Comparison of ENCODE assay signal across 12 cellular contexts in the genomic region with DNA sequence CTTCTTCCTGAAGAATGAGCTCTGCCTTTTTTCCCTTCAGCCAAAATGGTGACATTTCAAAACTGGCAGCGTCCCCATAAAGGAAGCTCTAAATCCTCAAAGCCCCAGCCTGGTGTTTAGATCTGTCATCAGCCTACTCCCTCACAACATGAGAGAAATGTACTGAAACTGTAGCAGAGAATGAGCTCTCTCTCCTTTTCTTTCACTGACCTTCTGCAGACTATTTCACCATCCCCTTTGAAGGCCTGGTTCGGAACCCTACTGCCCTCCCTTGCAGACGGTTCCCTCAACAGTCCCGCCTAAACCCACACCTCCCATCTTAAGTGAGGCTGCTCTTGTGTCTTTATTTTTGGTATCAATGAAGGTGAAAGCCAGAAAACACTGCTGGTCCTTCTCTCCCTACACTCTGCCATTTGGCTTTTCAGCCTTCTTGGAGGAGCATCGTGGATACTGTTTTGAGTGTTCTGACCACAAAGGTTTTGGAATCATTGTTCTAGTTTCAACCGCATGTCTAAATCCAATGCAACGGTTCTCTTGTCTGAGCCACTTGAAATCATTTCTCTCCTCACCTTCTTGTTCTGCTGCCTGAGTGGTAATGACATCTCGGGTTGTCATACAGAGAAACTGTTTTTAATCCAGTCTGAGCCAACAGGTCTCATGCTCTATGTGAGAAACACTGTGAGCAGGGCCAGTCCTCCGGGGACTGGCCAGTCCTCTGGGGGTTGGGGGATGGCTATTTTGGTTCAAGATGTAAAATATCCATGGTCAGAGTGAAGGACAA. TPM values are rescaled to one million over a fixed set of nuclear protein-coding genes. Genes with fewer than 3 reads are reported as not detected.
A peak's percentile ranks its signal among the peaks of the same experiment; 100 is the strongest.
DNase-seq lines count a peak whose midpoint lies in the region; ATAC-seq, FAIRE-seq and TF ChIP-seq lines count a peak whose summit lies in the region.
"Had no signal": no experiment of that assay in that cellular context is flagged by ENCODE, and none has a peak within 500 bp of the region (broad histone marks: within the 10 kb centered on the region; RNA-seq: fewer than 3 reads in every experiment).

No MANE protein-coding gene starts in this region.

- no peaks in the 10 kb centered on the region for H3K4me1 ChIP-seq in psoas muscle

- H3K4me1 Mint-ChIP-seq in WTC11 = peaks cover 3% of the 10 kb centered on the region

- no peaks in the 10 kb centered on the region for H3K9me3 ChIP-seq in psoas muscle

- intact Hi-C loops in posterior vena cava (cut with DNase I) (no loop called here), psoas muscle (cut with DNase I) (no loop called here)

- no peak overlapping the region for H3K4me3 ChIP-seq in psoas muscle

- no peak for TF ChIP-seq CTCF in WTC11 (IDR thresholded peaks at IDR 0.05)
- no peak for TF ChIP-seq CTCF in psoas muscle (IDR thresholded peaks at IDR 0.05)

- 63 to 75% (median 63%) methylated on average over 9 of the region's 9 CpGs for WGBS in psoas muscle, 3 donors

- H3K27ac ChIP-seq in psoas muscle = no peak overlapping the region
- H3K27ac ChIP-seq: epithelial cell of prostate had no signal

- peak; percentile 63 for ATAC-seq in GM21360 (IDR thresholded peaks at IDR 0.05; ENCODE audit: unreplicated experiment)
- ATAC-seq in HG03280 (IDR thresholded peaks at IDR 0.05; ENCODE audit: unreplicated experiment) = peak; percentile 48
- no peak for ATAC-seq in WTC11
- no peak for ATAC-seq in psoas muscle

- TF ChIP-seq POLR2A in GM12892 (IDR thresholded peaks at IDR 0.05; ENCODE audit: low read depth, low read length) = no peak

- H3K36me3 ChIP-seq in psoas muscle (ENCODE audit: insufficient read depth in 1 of 2, low read depth in 1 of 2) = no peaks in the 10 kb centered on the region

- DNase-seq in GM12892 (ENCODE audit: insufficient read length) (no peak), cerebellar cortex (ENCODE audit: low spot score) (peak; percentile 0), posterior vena cava (ENCODE audit: low spot score) (no peak), WTC11 (ENCODE audit: low spot score) (no peak), glomerular visceral epithelial cell (ENCODE audit: extremely low spot score) (no peak), psoas muscle (no peak)
- DNase-seq: NCI-H1694 had no signal

- no peaks in the 10 kb centered on the region for H3K27me3 ChIP-seq in psoas muscle (ENCODE audit: insufficient read depth in 3 of 3, low read length in 2 of 3)

- no peaks in the 10 kb centered on the region; the same call in 1 of the 2 replicates for H3K27me3 Mint-ChIP-seq in WTC11 (ENCODE audit: low read depth)

- CTCF ChIA-PET in WTC11 (lab: Charles Lee) = interaction anchor here (0.6 to 1.0 kb wide), 4 partner anchors 71 to 145 kb away, joined by 3 read pairs; no protein-coding TSS in a partner anchor

- FAIRE-seq in GM12892 (lab: Jason Lieb, UNC) = peak; percentile 95
- FAIRE-seq: G401.6 had no signal

- H3K4me3 Mint-ChIP-seq in WTC11 = no peak overlapping the region
- H3K4me3 Mint-ChIP-seq: nephron had no signal

- no peak overlapping the region for H3K27ac Mint-ChIP-seq in WTC11
- H3K27ac Mint-ChIP-seq: nephron had no signal

- POLR2A ChIA-PET in WTC11 (lab: Charles Lee) = interaction anchor here (0.6 kb wide), 1 partner anchor 199 kb away, joined by 3 read pairs; no protein-coding TSS in a partner anchor

- H3K9me3 Mint-ChIP-seq in WTC11 = no peaks in the 10 kb centered on the region
- H3K9me3 Mint-ChIP-seq: nephron had no signal

- no peaks in the 10 kb centered on the region for H3K36me3 Mint-ChIP-seq in WTC11

TF ChIP-seq in WTC11, 78 proteins besides CTCF, POLR2A, EP300 and RAD21:
- TF ChIP-seq, protein P1, sequence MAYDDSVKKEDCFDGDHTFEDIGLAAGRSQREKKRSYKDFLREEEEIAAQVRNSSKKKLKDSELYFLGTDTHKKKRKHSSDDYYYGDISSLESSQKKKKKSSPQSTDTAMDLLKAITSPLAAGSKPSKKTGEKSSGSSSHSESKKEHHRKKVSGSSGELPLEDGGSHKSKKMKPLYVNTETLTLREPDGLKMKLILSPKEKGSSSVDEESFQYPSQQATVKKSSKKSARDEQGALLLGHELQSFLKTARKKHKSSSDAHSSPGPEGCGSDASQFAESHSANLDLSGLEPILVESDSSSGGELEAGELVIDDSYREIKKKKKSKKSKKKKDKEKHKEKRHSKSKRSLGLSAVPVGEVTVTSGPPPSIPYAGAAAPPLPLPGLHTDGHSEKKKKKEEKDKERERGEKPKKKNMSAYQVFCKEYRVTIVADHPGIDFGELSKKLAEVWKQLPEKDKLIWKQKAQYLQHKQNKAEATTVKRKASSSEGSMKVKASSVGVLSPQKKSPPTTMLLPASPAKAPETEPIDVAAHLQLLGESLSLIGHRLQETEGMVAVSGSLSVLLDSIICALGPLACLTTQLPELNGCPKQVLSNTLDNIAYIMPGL (CRISPR knock-in tag; IDR thresholded peaks at IDR 0.05) = no peak
- TF ChIP-seq NFYB (CRISPR knock-in tag; conservative IDR thresholded peaks at IDR 0.05; ENCODE audit: low read depth) = no peak
- no peak for TF ChIP-seq SMAD3 (CRISPR knock-in tag; IDR thresholded peaks at IDR 0.05; ENCODE audit: borderline replicate concordance)
- TF ChIP-seq, protein P2, sequence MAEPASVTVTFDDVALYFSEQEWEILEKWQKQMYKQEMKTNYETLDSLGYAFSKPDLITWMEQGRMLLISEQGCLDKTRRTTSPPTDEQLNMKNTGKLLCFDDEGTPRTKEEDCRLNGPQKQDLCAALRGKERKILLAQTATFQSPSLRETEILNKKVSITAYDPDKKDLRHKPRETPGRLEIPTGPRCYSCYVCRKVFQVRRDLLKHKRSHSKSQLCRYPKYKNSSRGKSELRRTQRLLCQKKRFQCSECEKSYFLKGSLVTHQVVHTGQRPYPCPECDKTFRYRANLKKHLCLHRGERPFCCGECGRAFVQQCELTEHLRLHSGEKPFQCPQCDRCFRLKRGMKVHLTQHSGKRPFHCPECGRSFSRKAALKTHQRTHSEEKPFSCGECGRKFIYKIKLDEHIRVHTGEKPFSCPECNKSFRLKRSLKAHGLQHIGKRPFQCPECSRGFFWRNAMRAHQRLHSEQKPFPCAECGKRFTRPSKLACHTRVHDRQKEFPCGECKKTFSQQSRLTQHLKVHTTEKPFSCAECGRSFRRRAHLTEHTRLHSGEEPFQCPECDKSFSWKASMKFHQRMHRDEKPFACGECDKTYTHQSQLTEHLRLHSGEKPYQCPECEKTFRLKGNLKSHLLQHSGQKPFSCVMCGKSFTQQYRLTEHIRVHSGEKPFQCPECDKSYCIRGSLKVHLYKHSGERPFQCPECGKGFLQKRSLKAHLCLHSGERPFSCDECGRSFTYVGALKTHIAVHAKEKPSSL (CRISPR knock-in tag; conservative IDR thresholded peaks at IDR 0.05) = no peak
- TF ChIP-seq ETV6 (CRISPR knock-in tag; IDR thresholded peaks at IDR 0.05) = no peak
- TF ChIP-seq, protein P3, sequence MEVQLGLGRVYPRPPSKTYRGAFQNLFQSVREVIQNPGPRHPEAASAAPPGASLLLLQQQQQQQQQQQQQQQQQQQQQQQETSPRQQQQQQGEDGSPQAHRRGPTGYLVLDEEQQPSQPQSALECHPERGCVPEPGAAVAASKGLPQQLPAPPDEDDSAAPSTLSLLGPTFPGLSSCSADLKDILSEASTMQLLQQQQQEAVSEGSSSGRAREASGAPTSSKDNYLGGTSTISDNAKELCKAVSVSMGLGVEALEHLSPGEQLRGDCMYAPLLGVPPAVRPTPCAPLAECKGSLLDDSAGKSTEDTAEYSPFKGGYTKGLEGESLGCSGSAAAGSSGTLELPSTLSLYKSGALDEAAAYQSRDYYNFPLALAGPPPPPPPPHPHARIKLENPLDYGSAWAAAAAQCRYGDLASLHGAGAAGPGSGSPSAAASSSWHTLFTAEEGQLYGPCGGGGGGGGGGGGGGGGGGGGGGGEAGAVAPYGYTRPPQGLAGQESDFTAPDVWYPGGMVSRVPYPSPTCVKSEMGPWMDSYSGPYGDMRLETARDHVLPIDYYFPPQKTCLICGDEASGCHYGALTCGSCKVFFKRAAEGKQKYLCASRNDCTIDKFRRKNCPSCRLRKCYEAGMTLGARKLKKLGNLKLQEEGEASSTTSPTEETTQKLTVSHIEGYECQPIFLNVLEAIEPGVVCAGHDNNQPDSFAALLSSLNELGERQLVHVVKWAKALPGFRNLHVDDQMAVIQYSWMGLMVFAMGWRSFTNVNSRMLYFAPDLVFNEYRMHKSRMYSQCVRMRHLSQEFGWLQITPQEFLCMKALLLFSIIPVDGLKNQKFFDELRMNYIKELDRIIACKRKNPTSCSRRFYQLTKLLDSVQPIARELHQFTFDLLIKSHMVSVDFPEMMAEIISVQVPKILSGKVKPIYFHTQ (CRISPR knock-in tag; IDR thresholded peaks at IDR 0.05) = no peak

RNA-seq across cellular contexts. Expression of a gene that starts 39.0 kb away (rescaled TPM):
- polyA plus RNA-seq in GM12892 (2012; ENCODE audit: missing spikeins) = 1.6 TPM
- total RNA-seq in posterior vena cava (1 to 10 TPM; 1.2 to 2.6 TPM), WTC11 (2021) (0.37 to 0.55 TPM (median 0.52 TPM) in 3 replicates), psoas muscle (1 to 10 TPM in 1 of 4 donors, under 1 TPM in 3; 0.28 to 1.0 (median 0.33) TPM)
- under 1 TPM; 0.04 to 0.18 (median 0.05) TPM for polyA plus RNA-seq in psoas muscle

RNA-seq across cellular contexts. Expression of a gene that starts 46.2 kb away (rescaled TPM):
- 69.7 TPM for polyA plus RNA-seq in GM12892 (2012; ENCODE audit: missing spikeins)
- total RNA-seq in posterior vena cava (100 to 1,000 TPM in 1 of 2 donors, 10 to 100 TPM in 1; 96.6 to 109 TPM), WTC11 (2021) (95.3 to 102 TPM (median 101 TPM) in 3 replicates), psoas muscle (1 to 10 TPM; 4.9 to 8.3 (median 6.4) TPM)
- polyA plus RNA-seq in psoas muscle = 1 to 10 TPM in 2 of 3 donors, under 1 TPM in 1; 0.61 to 4.8 (median 1.7) TPM

RNA-seq across cellular contexts. Expression of a gene that starts 53.6 kb away (rescaled TPM):
- not detected for polyA plus RNA-seq in GM12892 (2012; ENCODE audit: missing spikeins)
- not detected for total RNA-seq in posterior vena cava
- not detected in 3 replicates for total RNA-seq in WTC11 (2021)
- total RNA-seq in psoas muscle = not detected
- not detected for polyA plus RNA-seq in psoas muscle

Comparison
In these comparisons a context has a peak if more than half of its experiments do, and no peak if none do; other contexts are left out.
1. ATAC-seq: peak in GM21360 (single experiment) and HG03280 (single experiment); none in WTC11 (single experiment) and psoas muscle (0 of 4).
2. RNA of a gene that starts 46.2 kb away (total RNA-seq): 96.6 to 109 TPM in posterior vena cava and 95.3 to 102 TPM in WTC11; 4.9 to 8.3 TPM in psoas muscle; every median in the first group is over 10 times any median in the second.